In genomic region chr4:6960628-6961027, GRCh38 we compare ENCODE assay signal across 30 cellular contexts.
"Had no signal": no experiment of that assay in that cellular context is flagged by ENCODE, and none has a peak within 500 bp of the region (broad histone marks: within the 10 kb centered on the region; RNA-seq: fewer than 3 reads in every experiment).

No MANE protein-coding gene starts in this region.

- H3K27ac ChIP-seq: ascending aorta, cardiac muscle cell, KMS-11, Peyer's patch, VCaP had no signal

- H3K9me3 ChIP-seq: ascending aorta, Peyer's patch had no signal

- H3K36me3 ChIP-seq: ascending aorta, cardiac muscle cell, Peyer's patch had no signal

- H3K4me2 ChIP-seq: KMS-11 had no signal

- H3K4me1 ChIP-seq: ascending aorta had no signal

- H3K9ac ChIP-seq: KMS-11 had no signal

- DNase-seq: activated B cell treated with CpG ODN at 0.5 μM for 24 hours; activated CD4-positive, alpha-beta memory T cell treated with anti-CD3 and anti-CD28 coated beads, Interleukin-2, amount 10 ng/mL, durations not matched to agents 7 days and 5 days; activated CD4-positive, alpha-beta T cell treated with anti-CD3 and anti-CD28 coated beads for 1 hour; activated CD4-positive, alpha-beta T cell treated with anti-CD3 and anti-CD28 coated beads for 48 hours; activated gamma-delta T cell; activated naive CD4-positive, alpha-beta T cell treated with Interleukin-2 at 50 U/mL for 16 hours; activated naive CD8-positive, alpha-beta T cell treated with anti-CD3 and anti-CD28 coated beads, Interleukin-2, amount 10 ng/mL, durations not matched to agents 7 days and 5 days; activated T-cell treated with anti-CD3 and anti-CD28 coated beads, Interleukin-2, amount 50 U/mL, for 24 hours; amygdala; MM.1S; MV-4-11; NCI-H1092; NCI-H1436 treated with DMSO at 0.1 percent for 48 hours; NCI-H2029; NCI-H510A; NCI-H526; NCI-H748 treated with DMSO at 0.1 percent for 48 hours; NK-92 treated with Interleukin-12 subunit alpha and Interleukin-12 subunit beta, amount 100 ng/mL, for 24 hours; PC-3; RPMI8226; SIG-M5; T-cell; T-helper 2 cell; T-helper 9 cell had no signal

- ATAC-seq: PC-3, SK-N-SH treated with all-trans-retinoic acid at 6 μM for 48 hours, T-cell had no signal

- H3K4me3 ChIP-seq: ascending aorta, cardiac muscle cell, Peyer's patch had no signal

- H3K27me3 ChIP-seq: ascending aorta, cardiac muscle cell, Peyer's patch had no signal
